In the genomic region with DNA sequence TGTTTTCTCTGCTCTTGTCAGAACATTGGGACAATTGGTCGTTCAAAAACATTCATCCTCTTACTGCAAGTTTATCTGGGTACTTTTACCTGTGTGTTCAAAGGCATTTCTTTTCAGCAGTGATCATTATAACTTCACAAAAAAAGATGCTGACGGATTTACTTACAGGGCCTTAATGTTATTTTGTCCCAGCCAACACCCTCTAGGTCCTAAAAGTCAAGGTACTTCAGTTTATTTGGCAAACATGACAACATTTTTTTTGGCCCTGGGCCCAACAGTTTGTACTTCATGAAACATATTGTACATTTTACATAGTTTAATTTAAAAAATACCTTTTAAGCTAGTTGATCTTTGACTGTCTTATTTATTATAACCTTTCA, we compare ENCODE assay signal across 19 cellular contexts.
DNase-seq lines count a peak whose midpoint lies in the region; ATAC-seq and TF ChIP-seq lines count a peak whose summit lies in the region.
"Had no signal": no experiment of that assay in that cellular context is flagged by ENCODE, and none has a peak within 500 bp of the region (broad histone marks: within the 10 kb centered on the region; RNA-seq: fewer than 3 reads in every experiment).

No MANE protein-coding gene starts in this region.

- ATAC-seq in stimulated activated effector memory CD8-positive, alpha-beta T cell treated with anti-CD3 and anti-CD28 coated beads, Interleukin-12 subunit alpha, Interleukin-12 subunit beta, amount 100 ng/mL, for 72 hours = no peak
- ATAC-seq: CD8-positive, alpha-beta T cell; sciatic nerve had no signal

- peak overlapping the region; percentile 91 for H3K27ac Mint-ChIP-seq in activated T-cell treated with anti-CD3 and anti-CD28 coated beads, Interleukin-2, amount 50 U/mL, for 24 hours
- H3K27ac Mint-ChIP-seq in activated CD4-positive, alpha-beta memory T cell treated with anti-CD3 and anti-CD28 coated beads, Interleukin-2, amount 10 ng/mL, durations not matched to agents 7 days and 5 days = peak overlapping the region; percentile 38
- H3K27ac Mint-ChIP-seq in stimulated activated effector memory CD8-positive, alpha-beta T cell treated with anti-CD3 and anti-CD28 coated beads, Interleukin-12 subunit alpha, Interleukin-12 subunit beta, amount 100 ng/mL, for 72 hours = peak overlapping the region; percentile 75
- H3K27ac Mint-ChIP-seq: CD8-positive, alpha-beta T cell; stimulated activated naive CD8-positive, alpha-beta T cell treated with anti-CD3 and anti-CD28 coated beads, Interleukin-15, Interleukin-2, amounts not matched to agents 100 ng/mL and 50 ng/mL, for 24 hours had no signal

- POLR2A ChIA-PET in activated CD4-positive, alpha-beta memory T cell treated with anti-CD3 and anti-CD28 coated beads, Interleukin-2, amount 10 ng/mL, durations not matched to agents 7 days and 5 days (lab: Charles Lee) = interaction anchor here (0.7 to 5.6 kb wide), 15 partner anchors 9 to 257 kb away, joined by 3 to 74 read pairs (median 5); a partner anchor contains a TSS
- POLR2A ChIA-PET in GM10248 (lab: Yijun Ruan, JAX) = no interaction called here

- H3K27me3 Mint-ChIP-seq in activated T-cell treated with anti-CD3 and anti-CD28 coated beads, Interleukin-2, amount 50 U/mL, for 24 hours = no peaks in the 10 kb centered on the region
- no peaks in the 10 kb centered on the region for H3K27me3 Mint-ChIP-seq in activated CD4-positive, alpha-beta memory T cell treated with anti-CD3 and anti-CD28 coated beads, Interleukin-2, amount 10 ng/mL, durations not matched to agents 7 days and 5 days
- H3K27me3 Mint-ChIP-seq: activated CD4-positive, alpha-beta T cell treated with anti-CD3 and anti-CD28 coated beads, Interleukin-2, amount 10 ng/mL, durations not matched to agents 7 days and 5 days; stimulated activated naive CD8-positive, alpha-beta T cell treated with anti-CD3 and anti-CD28 coated beads, Interleukin-15, Interleukin-2, amounts not matched to agents 100 ng/mL and 50 ng/mL, for 24 hours had no signal

- CTCF ChIA-PET in activated CD4-positive, alpha-beta memory T cell treated with anti-CD3 and anti-CD28 coated beads, Interleukin-2, amount 10 ng/mL, durations not matched to agents 7 days and 5 days (lab: Charles Lee) = interaction anchor here (0.7 to 5.3 kb wide), 9 partner anchors 9 to 364 kb away, joined by 3 to 23 read pairs (median 7); no protein-coding TSS in a partner anchor
- CTCF ChIA-PET in GM10248 (lab: Yijun Ruan, JAX) = interaction anchor here (1.2 to 4.0 kb wide), 6 partner anchors 9 to 356 kb away, joined by 4 to 41 read pairs (median 8); no protein-coding TSS in a partner anchor

- H3K4me1 Mint-ChIP-seq in activated T-cell treated with anti-CD3 and anti-CD28 coated beads, Interleukin-2, amount 50 U/mL, for 24 hours (ENCODE audit: low read depth) = peaks cover 48% of the 10 kb centered on the region
- peaks cover 51% of the 10 kb centered on the region for H3K4me1 Mint-ChIP-seq in activated CD4-positive, alpha-beta memory T cell treated with anti-CD3 and anti-CD28 coated beads, Interleukin-2, amount 10 ng/mL, durations not matched to agents 7 days and 5 days
- peaks cover 24% of the 10 kb centered on the region for H3K4me1 Mint-ChIP-seq in stimulated activated effector memory CD8-positive, alpha-beta T cell treated with anti-CD3 and anti-CD28 coated beads, Interleukin-12 subunit alpha, Interleukin-12 subunit beta, amount 100 ng/mL, for 72 hours
- H3K4me1 Mint-ChIP-seq: neural crest cell had no signal

- no peaks in the 10 kb centered on the region for H3K9me3 Mint-ChIP-seq in activated T-cell treated with anti-CD3 and anti-CD28 coated beads, Interleukin-2, amount 50 U/mL, for 24 hours
- peaks cover 6% of the 10 kb centered on the region for H3K9me3 Mint-ChIP-seq in activated CD4-positive, alpha-beta memory T cell treated with anti-CD3 and anti-CD28 coated beads, Interleukin-2, amount 10 ng/mL, durations not matched to agents 7 days and 5 days
- H3K9me3 Mint-ChIP-seq in stimulated activated effector memory CD8-positive, alpha-beta T cell treated with anti-CD3 and anti-CD28 coated beads, Interleukin-12 subunit alpha, Interleukin-12 subunit beta, amount 100 ng/mL, for 72 hours = no peaks in the 10 kb centered on the region
- H3K9me3 Mint-ChIP-seq: CD8-positive, alpha-beta T cell; neural crest cell; stimulated activated naive CD8-positive, alpha-beta T cell treated with anti-CD3 and anti-CD28 coated beads, Interleukin-15, Interleukin-2, amounts not matched to agents 100 ng/mL and 50 ng/mL, for 24 hours had no signal

- no peaks in the 10 kb centered on the region for H3K36me3 Mint-ChIP-seq in activated T-cell treated with anti-CD3 and anti-CD28 coated beads, Interleukin-2, amount 50 U/mL, for 24 hours (ENCODE audit: low read depth)
- H3K36me3 Mint-ChIP-seq in activated CD4-positive, alpha-beta memory T cell treated with anti-CD3 and anti-CD28 coated beads, Interleukin-2, amount 10 ng/mL, durations not matched to agents 7 days and 5 days (ENCODE audit: low read depth) = peaks cover 21% of the 10 kb centered on the region
- no peaks in the 10 kb centered on the region for H3K36me3 Mint-ChIP-seq in stimulated activated effector memory CD8-positive, alpha-beta T cell treated with anti-CD3 and anti-CD28 coated beads, Interleukin-12 subunit alpha, Interleukin-12 subunit beta, amount 100 ng/mL, for 72 hours

- H3K4me3 Mint-ChIP-seq in activated T-cell treated with anti-CD3 and anti-CD28 coated beads, Interleukin-2, amount 50 U/mL, for 24 hours = no peak overlapping the region
- H3K4me3 Mint-ChIP-seq in activated CD4-positive, alpha-beta memory T cell treated with anti-CD3 and anti-CD28 coated beads, Interleukin-2, amount 10 ng/mL, durations not matched to agents 7 days and 5 days = no peak overlapping the region
- H3K4me3 Mint-ChIP-seq in stimulated activated effector memory CD8-positive, alpha-beta T cell treated with anti-CD3 and anti-CD28 coated beads, Interleukin-12 subunit alpha, Interleukin-12 subunit beta, amount 100 ng/mL, for 72 hours = peak overlapping the region; percentile 5
- H3K4me3 Mint-ChIP-seq: activated CD4-positive, alpha-beta T cell treated with anti-CD3 and anti-CD28 coated beads, Interleukin-2, amount 10 ng/mL, durations not matched to agents 7 days and 5 days; CD8-positive, alpha-beta T cell; neural crest cell; stimulated activated naive CD8-positive, alpha-beta T cell treated with anti-CD3 and anti-CD28 coated beads, Interleukin-15, Interleukin-2, amounts not matched to agents 100 ng/mL and 50 ng/mL, for 24 hours had no signal

- no peak for DNase-seq in activated T-cell treated with anti-CD3 and anti-CD28 coated beads, Interleukin-2, amount 50 U/mL, for 24 hours
- DNase-seq in activated T-cell treated with anti-CD3 and anti-CD28 coated beads, Interleukin-2, amount 50 U/mL, for 1 hour = no peak
- DNase-seq in DMS79 treated with DMSO at 0.1 percent for 48 hours (lab: John Stamatoyannopoulos, UW) (peak; percentile 76), midbrain (lab: John Stamatoyannopoulos, UW) (no peak), GM10248 (ENCODE audit: extremely low spot score) (no peak)
- DNase-seq in activated CD4-positive, alpha-beta memory T cell treated with anti-CD3 and anti-CD28 coated beads, Interleukin-2, amount 10 ng/mL, durations not matched to agents 7 days and 5 days = no peak
- no peak for DNase-seq in stimulated activated effector memory CD8-positive, alpha-beta T cell treated with anti-CD3 and anti-CD28 coated beads, Interleukin-12 subunit alpha, Interleukin-12 subunit beta, amount 100 ng/mL, for 72 hours (ENCODE audit: low spot score in 2 of 2)
- DNase-seq in activated effector memory CD4-positive, alpha-beta T cell treated with anti-CD3 and anti-CD28 coated beads, Interleukin-2, amount 50 U/mL, for 16 hours = no peak
- DNase-seq: activated CD4-positive, alpha-beta T cell treated with anti-CD3 and anti-CD28 coated beads, Interleukin-2, amount 10 ng/mL, durations not matched to agents 7 days and 5 days; activated naive CD4-positive, alpha-beta T cell treated with anti-CD3 and anti-CD28 coated beads, Interleukin-2, amount 50 U/mL, for 16 hours; anterior cingulate cortex; CD8-positive, alpha-beta T cell; dermis blood vessel endothelial cell; NCI-H2107; NK-92 treated with Interleukin-12 subunit alpha and Interleukin-12 subunit beta, amount 100 ng/mL, for 24 hours; SJCRH30 had no signal

- TF ChIP-seq CTCF in GM10248 (IDR thresholded peaks at IDR 0.05; ENCODE audit: control extremely low read depth, extremely low read depth, low read depth, missing control alignments) = no peak

Comparison
In these comparisons a context has a peak if more than half of its experiments do, and no peak if none do; other contexts are left out.
1. H3K27ac Mint-ChIP-seq: peak in every context shown above with its lines; median percentile 91 in activated T-cell treated with anti-CD3 and anti-CD28 coated beads, Interleukin-2, amount 50 U/mL, for 24 hours; 75 in stimulated activated effector memory CD8-positive, alpha-beta T cell treated with anti-CD3 and anti-CD28 coated beads, Interleukin-12 subunit alpha, Interleukin-12 subunit beta, amount 100 ng/mL, for 72 hours; 38 in activated CD4-positive, alpha-beta memory T cell treated with anti-CD3 and anti-CD28 coated beads, Interleukin-2, amount 10 ng/mL, durations not matched to agents 7 days and 5 days.